Comparison of ENCODE assay signal across 8 cellular contexts in genomic region chr12:13101854-13102375, GRCh38. TPM values are rescaled to one million over a fixed set of nuclear protein-coding genes. Genes with fewer than 3 reads are reported as not detected.
A peak's percentile ranks its signal among the peaks of the same experiment; 100 is the strongest.
DNase-seq lines count a peak whose midpoint lies in the region; ATAC-seq and TF ChIP-seq lines count a peak whose summit lies in the region.

No MANE protein-coding gene starts in this region.

- DNase-seq in BE2C (no peak), epithelial cell of prostate (ENCODE audit: low read depth, low spot score) (no peak)
- DNase-seq in activated CD4-positive, alpha-beta T cell treated with anti-CD3 and anti-CD28 coated beads for 4 hours: peak; percentile 18 to 20

- H3K4me1 ChIP-seq in BE2C: peaks cover 8% of the 10 kb centered on the region
- peaks cover 41% of the 10 kb centered on the region for H3K4me1 ChIP-seq in HUES6 (ENCODE audit: control insufficient read depth, insufficient read depth, low read length)
- peaks cover 24% of the 10 kb centered on the region for H3K4me1 ChIP-seq in neuron (ENCODE audit: insufficient read depth, low read length)

- ATAC-seq in HG03571 (IDR thresholded peaks at IDR 0.05; ENCODE audit: unreplicated experiment): no peak
- ATAC-seq in GM21367 (IDR thresholded peaks at IDR 0.05; ENCODE audit: unreplicated experiment): no peak
- no peak for ATAC-seq in GM18873 (IDR thresholded peaks at IDR 0.05; ENCODE audit: low FRiP score, unreplicated experiment)

- peak overlapping the region; percentile 73 for H2AFZ ChIP-seq in neuron (ENCODE audit: low read depth, low read length)

- H3K36me3 ChIP-seq in BE2C (no peaks in the 10 kb centered on the region), HUES6 (ENCODE audit: control insufficient read depth, insufficient read depth, low read length) (no peaks in the 10 kb centered on the region), neuron (ENCODE audit: insufficient read depth, low read length) (no peaks in the 10 kb centered on the region)

- H3K9me3 ChIP-seq in BE2C: no peaks in the 10 kb centered on the region
- H3K9me3 ChIP-seq in HUES6 (ENCODE audit: control insufficient read depth, insufficient read depth, low read depth, low read length): no peaks in the 10 kb centered on the region
- H3K9me3 ChIP-seq in neuron (ENCODE audit: low read length): no peaks in the 10 kb centered on the region

- TF ChIP-seq CTCF in BE2C (IDR thresholded peaks at IDR 0.05; ENCODE audit: low read depth, low read length): no peak

- H3K27me3 ChIP-seq in BE2C: no peaks in the 10 kb centered on the region
- H3K27me3 ChIP-seq in HUES6 (ENCODE audit: control insufficient read depth, insufficient read depth, low read length): no peaks in the 10 kb centered on the region
- no peaks in the 10 kb centered on the region for H3K27me3 ChIP-seq in neuron (ENCODE audit: insufficient read depth, low read length)

- H3K27ac ChIP-seq in HUES6 (ENCODE audit: low read depth, low read length) (peak overlapping the region; percentile 72; the same call in 1 of the 2 replicates), epithelial cell of prostate (peak overlapping the region; percentile 100)

- H3K4me3 ChIP-seq in BE2C (ENCODE audit: low read depth, low read length) (peak overlapping the region; percentile 66), HUES6 (ENCODE audit: low read depth, low read length) (peak overlapping the region; percentile 78), neuron (ENCODE audit: low read length) (peak overlapping the region; percentile 52)

- H3K9ac ChIP-seq in HUES6 (ENCODE audit: low read length): peak overlapping the region; percentile 83

RNA-seq across cellular contexts. Expression of gene GSG1, which starts 1.6 kb away (rescaled TPM):
- not detected for polyA plus RNA-seq in BE2C (2012; ENCODE audit: insufficient read depth, insufficient read length, low read depth)

RNA-seq across cellular contexts. Expression of gene FAM234B, which starts 57.7 kb away (rescaled TPM):
- 4.2 TPM for polyA plus RNA-seq in BE2C (2012; ENCODE audit: insufficient read depth, insufficient read length, low read depth)

Comparison
In these comparisons a context has a peak if more than half of its experiments do, and no peak if none do; other contexts are left out.
1. DNase-seq: peak in activated CD4-positive, alpha-beta T cell treated with anti-CD3 and anti-CD28 coated beads for 4 hours (2 of 2); none in BE2C (single experiment) and epithelial cell of prostate (single experiment).
2. Peak in every context shown above with its lines, with median percentiles within 50 percentile points of each other: H3K4me3 ChIP-seq.